ENCODE assay signal across 8 cellular contexts in genomic region chr6:27495386-27496135, GRCh38. TPM values are rescaled to one million over a fixed set of nuclear protein-coding genes. Genes with fewer than 3 reads are reported as not detected.
DNase-seq lines count a peak whose midpoint lies in the region; TF ChIP-seq lines count a peak whose summit lies in the region.

No MANE protein-coding gene starts in this region.

- no TSS peak for BruUV-seq in Calu3 (replicated peaks; lab: Mats Ljungman, UMichigan)

- no peaks in the 10 kb centered on the region for H3K9me3 ChIP-seq in HAP-1

- CTCF ChIA-PET in Calu3 (lab: Charles Lee), result interaction anchor here (1.0 kb wide), 1 partner anchor 10 kb away, joined by 3 read pairs; no protein-coding TSS in a partner anchor

- H3K9me3 Mint-ChIP-seq in Calu3 (ENCODE audit: low read depth, unreplicated experiment), result no peaks in the 10 kb centered on the region

- no peaks in the 10 kb centered on the region for H3K27me3 Mint-ChIP-seq in Calu3 (ENCODE audit: unreplicated experiment)

- no peaks in the 10 kb centered on the region for H3K36me3 ChIP-seq in HAP-1 (replicated peaks)

- peaks cover 15% of the 10 kb centered on the region for H3K36me3 Mint-ChIP-seq in Calu3 (ENCODE audit: insufficient read depth, unreplicated experiment)

- H3K4me3 Mint-ChIP-seq in Calu3 (ENCODE audit: low read depth, unreplicated experiment), result peak overlapping the region; percentile 86

- H3K4me1 Mint-ChIP-seq in Calu3 (ENCODE audit: low read depth, unreplicated experiment), result peaks cover 24% of the 10 kb centered on the region

- TF ChIP-seq CTCF in Calu3 (IDR thresholded peaks at IDR 0.05; ENCODE audit: unreplicated experiment), result no peak

- peak overlapping the region; percentile 23 for H3K4me3 ChIP-seq in HAP-1

- peak overlapping the region; percentile 89 for H3K27ac Mint-ChIP-seq in Calu3 (ENCODE audit: unreplicated experiment)

- H3K4me1 ChIP-seq in HAP-1, result no peaks in the 10 kb centered on the region

- DNase-seq in Calu3 (peak; percentile 82), HAP-1 (ENCODE audit: low spot score in 2 of 2) (peak; percentile 78 to 79), RPMI8226 (peak; percentile 58), astrocyte of the hippocampus (ENCODE audit: low read depth, low spot score) (peak; percentile 82), iPS-NIHi7 (ENCODE audit: extremely low spot score) (peak; percentile 56), AML-193 (lab: John Stamatoyannopoulos, UW) (no peak), DMS79 (lab: John Stamatoyannopoulos, UW) (no peak)
- DNase-seq in stimulated activated CD4-positive, alpha-beta T cell treated with anti-CD3 and anti-CD28 coated beads, Interleukin-1b, Interleukin-23, amount 100 ng/mL, for 24 hours (ENCODE audit: low read depth in 4 of 4, low spot score in 1 of 4), result peak; percentile 45 to 79 (median 65)

- intact Hi-C loops in Calu3 (cut with micrococcal nuclease; ENCODE audit: unreplicated experiment), result no loop called here

- peaks cover 5% of the 10 kb centered on the region; the same call in 1 of the 2 replicates for H3K27me3 ChIP-seq in HAP-1 (ENCODE audit: low read depth)

- in situ Hi-C loops in HAP-1 (cut with MboI; ENCODE audit: low sequenced_read_pairs), result no loop called here

RNA-seq across cellular contexts. Expression of gene ZNF184, which starts 22.7 kb away (rescaled TPM):
- 11.0 and 11.6 TPM in 2 replicates for total RNA-seq in Calu3 (2022)

Comparison
In these comparisons a context has a peak if more than half of its experiments do, and no peak if none do; other contexts are left out.
1. DNase-seq: peak in Calu3 (single experiment), HAP-1 (2 of 2), RPMI8226 (single experiment), astrocyte of the hippocampus (single experiment), iPS-NIHi7 (single experiment) and stimulated activated CD4-positive, alpha-beta T cell treated with anti-CD3 and anti-CD28 coated beads, Interleukin-1b, Interleukin-23, amount 100 ng/mL, for 24 hours (4 of 4); none in AML-193 (0 of 2) and DMS79 (single experiment).